In the genomic region with DNA sequence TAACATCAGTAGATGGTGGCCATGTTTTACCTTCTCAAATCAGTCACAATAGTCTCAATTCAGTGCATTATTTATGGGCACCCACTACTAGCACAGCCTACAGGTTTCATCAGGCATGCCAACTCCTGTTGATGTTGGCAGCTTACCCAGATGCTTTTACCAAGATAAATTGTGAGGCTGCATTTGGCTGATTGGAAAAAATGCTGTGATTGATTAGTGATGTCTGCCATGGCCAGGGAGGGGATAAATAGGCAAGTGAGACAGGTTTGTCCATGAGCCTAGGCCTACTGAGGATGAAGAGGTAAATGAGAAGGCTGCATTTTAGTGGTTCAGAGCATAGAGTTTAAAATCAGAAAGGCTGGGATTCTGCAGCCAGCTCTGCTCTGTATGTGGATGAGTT, we compare ENCODE assay signal across 25 cellular contexts.
"Had no signal": no experiment of that assay in that cellular context is flagged by ENCODE, and none has a peak within 500 bp of the region (broad histone marks: within the 10 kb centered on the region; RNA-seq: fewer than 3 reads in every experiment).

No MANE protein-coding gene starts in this region.

- ATAC-seq: activated CD4-positive, CD25-positive, alpha-beta regulatory T cell treated with anti-CD3 and anti-CD28 coated beads, Interleukin-2, amount 50 U/mL, for 24 hours; activated CD8-positive, alpha-beta T cell treated with anti-CD3 and anti-CD28 coated beads for 36 hours; activated T-cell treated with anti-CD3 and anti-CD28 coated beads, Interleukin-2, amount 50 U/mL, for 4 hours; activated T-helper 17 cell treated with anti-CD3 and anti-CD28 coated beads, Interleukin-2, amount 50 U/mL, for 72 hours; esophagus mucosa had no signal

- H3K4me3 ChIP-seq: coronary artery, dorsolateral prefrontal cortex had no signal

- DNase-seq: activated B cell treated with CpG ODN at 0.5 μM for 24 hours; activated CD4-positive, alpha-beta T cell treated with anti-CD3 and anti-CD28 coated beads for 48 hours; activated CD4-positive, alpha-beta T cell treated with anti-CD3 and anti-CD28 coated beads, Interleukin-2, amount 50 U/mL, for 1 hour; activated CD4-positive, alpha-beta T cell treated with anti-CD3 and anti-CD28 coated beads, Interleukin-2, amount 50 U/mL, for 48 hours; activated CD8-positive, alpha-beta memory T cell treated with anti-CD3 and anti-CD28 coated beads for 24 hours; activated CD8-positive, alpha-beta T cell treated with anti-CD3 and anti-CD28 coated beads for 36 hours; activated effector memory CD4-positive, alpha-beta T cell treated with Interleukin-2 at 50 U/mL for 16 hours; activated gamma-delta T cell treated with Interleukin-2 at 50 U/mL for 16 hours; activated naive CD4-positive, alpha-beta T cell treated with anti-CD3 and anti-CD28 coated beads, Interleukin-2, amount 50 U/mL, for 16 hours; activated naive CD4-positive, alpha-beta T cell treated with Interleukin-2 at 50 U/mL for 16 hours; activated T-cell treated with anti-CD3 and anti-CD28 coated beads, Interleukin-2, amount 50 U/mL, for 4 hours; amygdala; aorta; dorsolateral prefrontal cortex; effector memory CD4-positive, alpha-beta T cell; endodermal cell; foreskin fibroblast; head of caudate nucleus; hippocampal formation; T1000; WERI-Rb-1 had no signal

- H3K27ac ChIP-seq: coronary artery, dorsolateral prefrontal cortex, WERI-Rb-1 had no signal

- H3K36me3 ChIP-seq: WERI-Rb-1 had no signal
